Comparison of ENCODE assay signal across 12 cellular contexts in genomic region chr21:39078322-39079065, GRCh38.
"Had no signal": no experiment of that assay in that cellular context is flagged by ENCODE, and none has a peak within 500 bp of the region (broad histone marks: within the 10 kb centered on the region; RNA-seq: fewer than 3 reads in every experiment).

No MANE protein-coding gene starts in this region.

- H3K4me3 ChIP-seq: left lung had no signal

- ATAC-seq: effector memory CD8-positive, alpha-beta T cell; natural killer cell treated with Interleukin-12 subunit alpha and Interleukin-12 subunit beta and Interleukin-15 and Interleukin-18, amount 100 ng/mL, for 72 hours had no signal

- DNase-seq: activated CD4-positive, alpha-beta T cell treated with anti-CD3 and anti-CD28 coated beads, Interleukin-2, amount 50 U/mL, for 4 hours; activated naive CD4-positive, alpha-beta T cell; activated naive CD8-positive, alpha-beta T cell treated with anti-CD3 and anti-CD28 coated beads, Interleukin-2, amount 10 ng/mL, durations not matched to agents 7 days and 5 days; activated T-cell treated with anti-CD3 and anti-CD28 coated beads for 4 hours; anterior cingulate cortex; brain microvascular endothelial cell; effector memory CD8-positive, alpha-beta T cell; hypothalamus; kidney; left lung; occipital lobe had no signal

- H3K36me3 ChIP-seq: brain microvascular endothelial cell, left lung had no signal

- FAIRE-seq: kidney had no signal

- H3K27ac ChIP-seq: brain microvascular endothelial cell had no signal

- H3K27me3 ChIP-seq: brain microvascular endothelial cell, left lung had no signal
